Comparison of ENCODE assay signal across 11 cellular contexts in genomic region chr4:140078366-140078765, GRCh38.
A peak's percentile ranks its signal among the peaks of the same experiment; 100 is the strongest.
DNase-seq lines count a peak whose midpoint lies in the region; ATAC-seq and TF ChIP-seq lines count a peak whose summit lies in the region.
"Had no signal": no experiment of that assay in that cellular context is flagged by ENCODE, and none has a peak within 500 bp of the region (broad histone marks: within the 10 kb centered on the region; RNA-seq: fewer than 3 reads in every experiment).

No MANE protein-coding gene starts in this region.

- H3K27me3 Mint-ChIP-seq in CD4-positive, alpha-beta memory T cell = no peaks in the 10 kb centered on the region

- H2AK5ac ChIP-seq in trophoblast cell (ENCODE audit: low read length) = no peak overlapping the region

- H3K4me3 ChIP-seq in trophoblast cell (ENCODE audit: low read depth, low read length) = no peak overlapping the region
- no peak overlapping the region for H3K4me3 ChIP-seq in CD4-positive, alpha-beta memory T cell (ENCODE audit: low read length in 2 of 2)
- no peak overlapping the region for H3K4me3 ChIP-seq in coronary artery

- no peaks in the 10 kb centered on the region for H3K9me3 ChIP-seq in trophoblast cell (ENCODE audit: insufficient read depth, low read depth, low read length)
- H3K9me3 ChIP-seq in CD4-positive, alpha-beta memory T cell (ENCODE audit: control insufficient read depth in 1 of 2, low read length in 2 of 2) = no peaks in the 10 kb centered on the region

- H3K79me2 ChIP-seq in trophoblast cell (ENCODE audit: control insufficient read depth, insufficient read depth, low read length, poor library complexity) = peaks cover 3% of the 10 kb centered on the region

- no peak overlapping the region for H3K4me2 ChIP-seq in trophoblast cell (ENCODE audit: low read length)

- WGBS in trophoblast cell (ENCODE audit: extremely low coverage, insufficient coverage, insufficient read length) = no CpG with 5 or more reads among the region's 2 CpGs

- H3K14ac ChIP-seq in trophoblast cell (ENCODE audit: low read length) = no peak overlapping the region

- H3K27ac ChIP-seq in trophoblast cell (ENCODE audit: low read depth, low read length) = peak overlapping the region; percentile 38
- no peak overlapping the region for H3K27ac ChIP-seq in CD4-positive, alpha-beta memory T cell (ENCODE audit: low read depth, low read length)
- H3K27ac ChIP-seq in coronary artery = no peak overlapping the region

- H3K4me1 ChIP-seq in trophoblast cell (ENCODE audit: control insufficient read depth in 1 of 2, insufficient read depth in 2 of 2, low read length in 2 of 2) = peaks cover 18 to 19% of the 10 kb centered on the region in 2 experiments
- no peaks in the 10 kb centered on the region for H3K4me1 ChIP-seq in CD4-positive, alpha-beta memory T cell (ENCODE audit: insufficient read depth, low read length)

- no peak overlapping the region for H2AFZ ChIP-seq in trophoblast cell (ENCODE audit: insufficient read depth, low read length, poor library complexity)

- H2BK5ac ChIP-seq in trophoblast cell (ENCODE audit: low read depth, low read length, poor library complexity) = peak overlapping the region; percentile 64

- H4K8ac ChIP-seq in trophoblast cell (ENCODE audit: low read depth, low read length) = no peak overlapping the region

- H3K9ac ChIP-seq in trophoblast cell (ENCODE audit: low read length) = no peak overlapping the region

- H3K79me1 ChIP-seq in trophoblast cell (ENCODE audit: low read length) = peaks cover 23% of the 10 kb centered on the region

- intact Hi-C loops in Right ventricle myocardium superior (cut with DNase I) = no loop called here
- intact Hi-C loops in CD4-positive, alpha-beta memory T cell (cut with micrococcal nuclease) = no loop called here

- no peak overlapping the region for H3K4me3 Mint-ChIP-seq in CD4-positive, alpha-beta memory T cell

- peak; percentile 52 for DNase-seq in GM03348 (ENCODE audit: low spot score)
- peak; percentile 31 for DNase-seq in NCI-H2227 (lab: John Stamatoyannopoulos, UW; ENCODE audit: unreplicated experiment)
- peak; percentile 49 for DNase-seq in Right ventricle myocardium superior
- no peak for DNase-seq in trophoblast cell
- no peak for DNase-seq in cerebellum (ENCODE audit: low spot score)
- DNase-seq in midbrain (lab: John Stamatoyannopoulos, UW) = no peak
- DNase-seq in CD4-positive, alpha-beta memory T cell = no peak
- DNase-seq in coronary artery (ENCODE audit: low spot score) = no peak
- DNase-seq: activated naive CD4-positive, alpha-beta T cell treated with anti-CD3 and anti-CD28 coated beads, Interleukin-2, amount 50 U/mL, for 16 hours; GF-D8; NCI-H187 treated with DMSO at 0.1 percent for 48 hours had no signal

- H3K27me3 ChIP-seq in trophoblast cell (ENCODE audit: insufficient read depth, low read length) = no peaks in the 10 kb centered on the region
- no peaks in the 10 kb centered on the region for H3K27me3 ChIP-seq in CD4-positive, alpha-beta memory T cell (ENCODE audit: insufficient read depth, low read length)

- no peak overlapping the region for H4K12ac ChIP-seq in trophoblast cell (ENCODE audit: low read depth, low read length)

- no peaks in the 10 kb centered on the region for H3K36me3 Mint-ChIP-seq in CD4-positive, alpha-beta memory T cell

- CTCF ChIA-PET in CD4-positive, alpha-beta memory T cell (lab: Charles Lee; ENCODE audit: partially characterized antibody) = interaction anchor here (0.6 to 1.2 kb wide), 3 partner anchors 11 to 66 kb away, joined by 3 read pairs; no protein-coding TSS in a partner anchor

- TF ChIP-seq CTCF in coronary artery (IDR thresholded peaks at IDR 0.05) = no peak

- no peak overlapping the region for H3K23ac ChIP-seq in trophoblast cell (ENCODE audit: low read length)

- peak overlapping the region; percentile 64 for H2BK120ac ChIP-seq in trophoblast cell (ENCODE audit: insufficient read depth, low read length, poor library complexity)

- peak overlapping the region; percentile 67 for H2BK12ac ChIP-seq in trophoblast cell (ENCODE audit: low read length)

- no peaks in the 10 kb centered on the region for H3K36me3 ChIP-seq in trophoblast cell (ENCODE audit: control insufficient read depth in 1 of 2, insufficient read depth in 2 of 2, low read length in 2 of 2)
- no peaks in the 10 kb centered on the region for H3K36me3 ChIP-seq in CD4-positive, alpha-beta memory T cell (ENCODE audit: insufficient read depth, low read length)

- H3K4ac ChIP-seq in trophoblast cell (ENCODE audit: low read depth, low read length) = no peak overlapping the region

- POLR2A ChIA-PET in CD4-positive, alpha-beta memory T cell (lab: Charles Lee; ENCODE audit: partially characterized antibody) = no interaction called here

- peak overlapping the region in 1 of 7 donors; percentile 23 for H3K27ac Mint-ChIP-seq in CD4-positive, alpha-beta memory T cell

- H3K9me3 Mint-ChIP-seq in CD4-positive, alpha-beta memory T cell = no peaks in the 10 kb centered on the region

- H3K18ac ChIP-seq in trophoblast cell (ENCODE audit: low read length) = no peak overlapping the region

- H4K91ac ChIP-seq in trophoblast cell (ENCODE audit: low read depth, low read length) = peak overlapping the region; percentile 70

- ATAC-seq in Right ventricle myocardium superior (ENCODE audit: poor library complexity) = peak; percentile 66

- peaks cover 7 to 19% (median 10%) of the 10 kb centered on the region in 4 donors for H3K4me1 Mint-ChIP-seq in CD4-positive, alpha-beta memory T cell

Comparison
In these comparisons a context has a peak if more than half of its experiments do, and no peak if none do; other contexts are left out.
1. DNase-seq: peak in GM03348 (single experiment), NCI-H2227 (single experiment) and Right ventricle myocardium superior (single experiment); none in trophoblast cell (0 of 2), cerebellum (single experiment), midbrain (single experiment), CD4-positive, alpha-beta memory T cell (0 of 5) and coronary artery (single experiment).